9 cellular contexts compared by ENCODE assay signal in genomic region chr17:29005936-29006438, GRCh38. TPM values are rescaled to one million over a fixed set of nuclear protein-coding genes. Genes with fewer than 3 reads are reported as not detected.
DNase-seq lines count a peak whose midpoint lies in the region; ATAC-seq and TF ChIP-seq lines count a peak whose summit lies in the region.
"Had no signal": no experiment of that assay in that cellular context is flagged by ENCODE, and none has a peak within 500 bp of the region (broad histone marks: within the 10 kb centered on the region; RNA-seq: fewer than 3 reads in every experiment).

Gene SEZ6, minus strand, starts transcription at chr17:29006033. Its CDS starts 164 bp downstream, at chr17:29005869.

- no peak within 1 kb of the TSS for H3K9ac ChIP-seq in GM23248

- no peaks in the 10 kb centered on the region for H3K4me1 ChIP-seq in GM23248 (ENCODE audit: insufficient read depth)

- H3K4me3 ChIP-seq in GM23248: no peak within 1 kb of the TSS

- H3K27ac Mint-ChIP-seq in endothelial cell (ENCODE audit: unreplicated experiment): no peak within 1 kb of the TSS

- H3F3A ChIP-seq in GM23248 (ENCODE audit: insufficient read depth): no peaks in the 10 kb centered on the region

- no peaks in the 10 kb centered on the region for H3K9me2 ChIP-seq in GM23248 (ENCODE audit: insufficient read depth)

- H3K36me3 ChIP-seq in GM23248 (ENCODE audit: low read depth): no peaks in the 10 kb centered on the region

- H3K4me2 ChIP-seq in GM23248 (ENCODE audit: unreplicated experiment): no peak within 1 kb of the TSS

- no peak within 1 kb of the TSS for H3K27ac ChIP-seq in GM23248

- no peak for ATAC-seq in HG02623 (IDR thresholded peaks at IDR 0.05; ENCODE audit: unreplicated experiment)

- H3K4me3 Mint-ChIP-seq in endothelial cell (ENCODE audit: unreplicated experiment): no peak within 1 kb of the TSS

- H3K36me3 Mint-ChIP-seq in endothelial cell (ENCODE audit: low read depth, unreplicated experiment): no peaks in the 10 kb centered on the region

- H3K27me3 ChIP-seq in GM23248 (replicated peaks; ENCODE audit: insufficient read depth): peaks cover 41% of the 10 kb centered on the region

- no peaks in the 10 kb centered on the region for H3K9me3 ChIP-seq in GM23248 (ENCODE audit: low read depth)

- no peaks in the 10 kb centered on the region for H3K9me3 Mint-ChIP-seq in endothelial cell (ENCODE audit: unreplicated experiment)

- 3 to 5% methylated on average over 12 to 21 of the region's 40 CpGs for WGBS in GM23248 (ENCODE audit: low coverage in 1 of 2, low lambda C conversion rate in 2 of 2, missing lambda C conversion rate in 2 of 2), 2 experiments

- no peak for TF ChIP-seq CTCF in endothelial cell (IDR thresholded peaks at IDR 0.05; ENCODE audit: unreplicated experiment)

- DNase-seq in GM23248: peak; percentile 78
- peak; percentile 86 to 92 for DNase-seq in NCI-H524 (lab: John Stamatoyannopoulos, UW)
- peak; percentile 43 to 51 (median 49) for DNase-seq in activated CD8-positive, alpha-beta memory T cell treated with anti-CD3 and anti-CD28 coated beads for 48 hours (ENCODE audit: low read depth in 2 of 3, low spot score in 2 of 3)
- peak; percentile 94 for DNase-seq in endothelial cell (ENCODE audit: low spot score)
- peak; percentile 82 for DNase-seq in midbrain (lab: John Stamatoyannopoulos, UW)
- DNase-seq in stimulated activated CD8-positive, alpha-beta memory T cell treated with anti-CD3 and anti-CD28 coated beads, Interleukin-2, amount 100 ng/mL, for 1 hour (ENCODE audit: low read depth in 2 of 2): peak; percentile 9 to 15
- no peak for DNase-seq in HT-29 (ENCODE audit: low spot score)

- peaks cover 14% of the 10 kb centered on the region for H3K27me3 Mint-ChIP-seq in endothelial cell (ENCODE audit: unreplicated experiment)

- no peaks in the 10 kb centered on the region for H4K20me1 ChIP-seq in GM23248 (ENCODE audit: insufficient read depth)

- no peak within 1 kb of the TSS for H2AFZ ChIP-seq in GM23248

- peaks cover 13% of the 10 kb centered on the region for H3K4me1 Mint-ChIP-seq in endothelial cell (ENCODE audit: unreplicated experiment)

- in situ Hi-C loops in GM23248 (cut with MboI): no loop called here

- H3K79me2 ChIP-seq in GM23248 (ENCODE audit: insufficient read depth): no peaks in the 10 kb centered on the region

RNA-seq across cellular contexts. Expression of gene SEZ6, which starts in this region (rescaled TPM):
- not detected in 2 replicates for total RNA-seq in GM23248 (2014; rRNA removed; shearing (Covaris generic))
- polyA plus RNA-seq in GM23248 (2016; fragmentation: Nextera tagmentation; extraction: Ambion mirVana): not detected in 2 replicates
- 0.10 TPM for total RNA-seq in endothelial cell (ENCODE audit: unreplicated experiment)
- 0.05 TPM in 1 of 2 replicates, not detected in the other for total RNA-seq in HT-29 (2014; rRNA removed; shearing (Covaris generic))
- total RNA-seq: activated CD8-positive, alpha-beta memory T cell treated with anti-CD3 and anti-CD28 coated beads for 36 hours had no signal

Comparison
In these comparisons a context has a peak if more than half of its experiments do, and no peak if none do; other contexts are left out.
1. Peak in DNase-seq in GM23248; RNA of the gene not detected or under 1 TPM.
2. Peak in DNase-seq in endothelial cell; RNA of the gene not detected or under 1 TPM.